ENCODE assay signal across 12 cellular contexts in the genomic region with DNA sequence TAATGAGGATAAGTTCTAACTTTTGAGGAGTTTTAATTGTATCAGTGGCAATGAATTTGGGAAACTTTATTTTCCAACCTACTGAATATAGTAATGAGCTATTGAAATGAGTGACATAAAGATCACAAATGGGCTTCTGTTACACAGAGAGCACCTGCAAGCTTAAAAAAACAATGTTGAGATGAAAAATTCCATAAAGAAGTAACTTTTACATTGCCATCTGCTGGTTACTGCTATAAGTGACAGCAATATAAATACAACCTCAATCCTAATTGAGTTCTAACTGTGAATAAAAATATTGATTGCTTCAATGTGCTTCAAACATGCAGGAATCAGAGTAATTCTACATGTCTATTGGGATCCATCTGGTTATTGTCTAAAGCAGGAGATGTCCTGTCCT. TPM values are rescaled to one million over a fixed set of nuclear protein-coding genes. Genes with fewer than 3 reads are reported as not detected.
A peak's percentile ranks its signal among the peaks of the same experiment; 100 is the strongest.
DNase-seq lines count a peak whose midpoint lies in the region; FAIRE-seq and TF ChIP-seq lines count a peak whose summit lies in the region.
"Had no signal": no experiment of that assay in that cellular context is flagged by ENCODE, and none has a peak within 500 bp of the region (broad histone marks: within the 10 kb centered on the region; RNA-seq: fewer than 3 reads in every experiment).

No MANE protein-coding gene starts in this region.

- no peak overlapping the region for H3K27ac Mint-ChIP-seq in CD4-positive, alpha-beta memory T cell
- H3K27ac Mint-ChIP-seq: CD8-positive, alpha-beta T cell; WTC11 had no signal

- H3K36me3 ChIP-seq in CD4-positive, alpha-beta memory T cell (ENCODE audit: insufficient read depth, low read length): no peaks in the 10 kb centered on the region
- H3K36me3 ChIP-seq: suprapubic skin had no signal

- H3K4me3 ChIP-seq in LNCaP clone FGC (ENCODE audit: low read depth, low read length): no peak overlapping the region
- H3K4me3 ChIP-seq in dorsolateral prefrontal cortex: no peak overlapping the region
- H3K4me3 ChIP-seq in CD4-positive, alpha-beta memory T cell (ENCODE audit: low read length in 2 of 2): no peak overlapping the region
- H3K4me3 ChIP-seq: skin epidermis, suprapubic skin had no signal

- H3K4me1 ChIP-seq in CD4-positive, alpha-beta memory T cell (ENCODE audit: insufficient read depth, low read length): no peaks in the 10 kb centered on the region
- H3K4me1 ChIP-seq: suprapubic skin had no signal

- intact Hi-C loops in dorsolateral prefrontal cortex (cut with DNase I): loop anchor here in 1 of 2 donors (5.0 to 10.0 kb wide), 2 partner anchors 162 to 215 kb away; no protein-coding TSS in a partner anchor
- intact Hi-C loops in CD4-positive, alpha-beta memory T cell (cut with micrococcal nuclease): no loop called here

- H3K9me3 ChIP-seq in CD4-positive, alpha-beta memory T cell (ENCODE audit: control insufficient read depth in 1 of 2, low read length in 2 of 2): no peaks in the 10 kb centered on the region
- H3K9me3 ChIP-seq: suprapubic skin had no signal

- FAIRE-seq in GM19239 (lab: Jason Lieb, UNC): no peak

- POLR2A ChIA-PET in CD4-positive, alpha-beta memory T cell (lab: Charles Lee; ENCODE audit: partially characterized antibody): no interaction called here

- H3K27me3 Mint-ChIP-seq in CD4-positive, alpha-beta memory T cell: peaks cover 8 to 12% of the 10 kb centered on the region in 2 donors

- H3K27ac ChIP-seq in dorsolateral prefrontal cortex: no peak overlapping the region
- no peak overlapping the region for H3K27ac ChIP-seq in CD4-positive, alpha-beta memory T cell (ENCODE audit: low read depth, low read length)
- H3K27ac ChIP-seq: skin epidermis, suprapubic skin had no signal

- no peak overlapping the region for H3K4me3 Mint-ChIP-seq in CD4-positive, alpha-beta memory T cell
- H3K4me3 Mint-ChIP-seq: CD8-positive, alpha-beta T cell; WTC11 had no signal

- no peaks in the 10 kb centered on the region for H3K9me3 Mint-ChIP-seq in CD4-positive, alpha-beta memory T cell
- H3K9me3 Mint-ChIP-seq: CD8-positive, alpha-beta T cell; WTC11 had no signal

- DNase-seq in NCI-H748 (lab: John Stamatoyannopoulos, UW; ENCODE audit: unreplicated experiment) (peak; percentile 14), NCI-H748 treated with DMSO at 0.1 percent for 48 hours (lab: John Stamatoyannopoulos, UW) (no peak), LNCaP clone FGC (ENCODE audit: low read depth) (no peak), dorsolateral prefrontal cortex (no peak), renal cortical epithelial cell (ENCODE audit: low read depth) (peak; percentile 20), islet precursor cell (no peak), GM19239 (ENCODE audit: insufficient read length, low spot score) (no peak)
- no peak for DNase-seq in CD4-positive, alpha-beta memory T cell
- DNase-seq: CD8-positive, alpha-beta T cell had no signal

- CTCF ChIA-PET in CD4-positive, alpha-beta memory T cell (lab: Charles Lee; ENCODE audit: partially characterized antibody): no interaction called here

- H3K4me1 Mint-ChIP-seq in CD4-positive, alpha-beta memory T cell: no peaks in the 10 kb centered on the region

- no peaks in the 10 kb centered on the region for H3K36me3 Mint-ChIP-seq in CD4-positive, alpha-beta memory T cell
- H3K36me3 Mint-ChIP-seq: CD8-positive, alpha-beta T cell; WTC11 had no signal

- TF ChIP-seq CTCF in LNCaP clone FGC (IDR thresholded peaks at IDR 0.05; ENCODE audit: control insufficient read depth, extremely low read depth, insufficient read depth): peak; percentile 43
- peak in 51 of 56 donors; percentile 14 to 61 (median 39) for TF ChIP-seq CTCF in dorsolateral prefrontal cortex (IDR thresholded peaks at IDR 0.05 in 54 of 56, conservative IDR thresholded peaks at IDR 0.05 in 2 of 56; ENCODE audit: low read depth in 1 of 56, partially characterized antibody in 56 of 56)

- H3K27me3 ChIP-seq in dorsolateral prefrontal cortex: peaks cover 0 to 18% (median 0%) of the 10 kb centered on the region in 45 donors
- H3K27me3 ChIP-seq in CD4-positive, alpha-beta memory T cell (ENCODE audit: insufficient read depth, low read length): no peaks in the 10 kb centered on the region
- H3K27me3 ChIP-seq: suprapubic skin had no signal

RNA-seq across cellular contexts. Expression of gene WIF1, which starts 14.2 kb away (rescaled TPM):
- total RNA-seq in dorsolateral prefrontal cortex (10 to 100 TPM in 101 of 120 experiments, 1 to 10 TPM in 19; 1.5 to 77.3 (median 22.0) TPM), renal cortical epithelial cell (not detected in 2 replicates)
- total RNA-seq in CD4-positive, alpha-beta memory T cell: not detected
- polyA plus RNA-seq in CD4-positive, alpha-beta memory T cell: not detected
- total RNA-seq: CD8-positive, alpha-beta T cell had no signal

Comparison
In these comparisons a context has a peak if more than half of its experiments do, and no peak if none do; other contexts are left out.
1. DNase-seq: peak in NCI-H748 (single experiment) and renal cortical epithelial cell (single experiment); none in NCI-H748 treated with DMSO at 0.1 percent for 48 hours (single experiment), LNCaP clone FGC (single experiment), dorsolateral prefrontal cortex (0 of 10), islet precursor cell (single experiment), GM19239 (single experiment) and CD4-positive, alpha-beta memory T cell (0 of 5).